In genomic region chr4:164343472-164343976, GRCh38 we compare ENCODE assay signal across 1 cellular context.
TF ChIP-seq lines count a peak whose summit lies in the region.

No MANE protein-coding gene starts in this region.

TF ChIP-seq in HCT116, 20 proteins besides CTCF, POLR2A, EP300 and RAD21 (continued from another document):
- TF ChIP-seq EZH2phosphoT487 (IDR thresholded peaks at IDR 0.05; ENCODE audit: borderline replicate concordance) (no peak), FOSL1 (IDR thresholded peaks at IDR 0.05; ENCODE audit: low read depth) (no peak), ZFX (IDR thresholded peaks at IDR 0.05) (no peak), YY1 (IDR thresholded peaks at IDR 0.05; ENCODE audit: extremely low read depth, insufficient replicate concordance, low read depth, low read length) (no peak), SP1 (IDR thresholded peaks at IDR 0.05; ENCODE audit: low read depth) (no peak)
